21 cellular contexts compared by ENCODE assay signal in genomic region chr2:39385172-39385571, GRCh38.
"Had no signal": no experiment of that assay in that cellular context is flagged by ENCODE, and none has a peak within 500 bp of the region (broad histone marks: within the 10 kb centered on the region; RNA-seq: fewer than 3 reads in every experiment).

No MANE protein-coding gene starts in this region.

- H3K36me3 ChIP-seq: esophagus muscularis mucosa, prostate gland, right atrium auricular region, thoracic aorta, tibial nerve, upper lobe of left lung had no signal

- DNase-seq: cerebellar nuclear complex; cortex of kidney; effector memory CD8-positive, alpha-beta T cell; foreskin melanocyte; kidney; mesenchymal stem cell; midbrain; naive thymus-derived CD4-positive, alpha-beta T cell; nephron progenitor cell; nucleus accumbens; stimulated activated naive B cell treated with anti-CD40 and anti-IgM and Interleukin-4, amounts not matched to agents 10 μg/mL and 1 μg/mL and 100 μg/mL, for 72 hours; upper lobe of left lung had no signal

- H3K27me3 Mint-ChIP-seq: effector memory CD8-positive, alpha-beta T cell; naive thymus-derived CD4-positive, alpha-beta T cell; stimulated activated naive B cell treated with anti-CD40 and anti-IgM and Interleukin-4, amounts not matched to agents 10 μg/mL and 1 μg/mL and 100 μg/mL, for 72 hours; stimulated activated naive CD8-positive, alpha-beta T cell treated with anti-CD3 and anti-CD28 coated beads, Interleukin-15, Interleukin-2, amounts not matched to agents 100 ng/mL and 50 ng/mL, for 24 hours had no signal

- H3K9me3 Mint-ChIP-seq: effector memory CD8-positive, alpha-beta T cell had no signal

- H3K4me3 Mint-ChIP-seq: effector memory CD8-positive, alpha-beta T cell; naive thymus-derived CD4-positive, alpha-beta T cell; nephron progenitor cell; stimulated activated naive B cell treated with anti-CD40 and anti-IgM and Interleukin-4, amounts not matched to agents 10 μg/mL and 1 μg/mL and 100 μg/mL, for 72 hours; stimulated activated naive CD8-positive, alpha-beta T cell treated with anti-CD3 and anti-CD28 coated beads, Interleukin-15, Interleukin-2, amounts not matched to agents 100 ng/mL and 50 ng/mL, for 24 hours had no signal

- FAIRE-seq: endometrium, kidney, urothelium cell line had no signal

- H3K27ac Mint-ChIP-seq: effector memory CD8-positive, alpha-beta T cell; nephron progenitor cell; stimulated activated naive B cell treated with anti-CD40 and anti-IgM and Interleukin-4, amounts not matched to agents 10 μg/mL and 1 μg/mL and 100 μg/mL, for 72 hours; stimulated activated naive CD8-positive, alpha-beta T cell treated with anti-CD3 and anti-CD28 coated beads, Interleukin-15, Interleukin-2, amounts not matched to agents 100 ng/mL and 50 ng/mL, for 24 hours had no signal

- H3K27ac ChIP-seq: esophagus muscularis mucosa, prostate gland, right atrium auricular region, thoracic aorta, tibial nerve, upper lobe of left lung had no signal

- H3K4me1 ChIP-seq: prostate gland had no signal

- H3K4me3 ChIP-seq: esophagus muscularis mucosa, lung, prostate gland, right atrium auricular region, thoracic aorta, tibial nerve, upper lobe of left lung had no signal

- H3K9me3 ChIP-seq: esophagus muscularis mucosa, prostate gland, right atrium auricular region, thoracic aorta, tibial nerve, upper lobe of left lung had no signal

- H3K27me3 ChIP-seq: esophagus muscularis mucosa, right atrium auricular region, tibial nerve, upper lobe of left lung had no signal
